Comparison of ENCODE assay signal across 1 cellular context in genomic region chr22:19146215-19146968, GRCh38.
TF ChIP-seq lines count a peak whose summit lies in the region.

No MANE protein-coding gene starts in this region.

TF ChIP-seq in K562, 482 proteins besides CTCF, POLR2A, EP300 and RAD21 (continued from another document and continues in another):
- TF ChIP-seq AFF4 (CRISPR knock-in tag; IDR thresholded peaks at IDR 0.05) (no peak), CBX3 (IDR thresholded peaks at IDR 0.05; ENCODE audit: borderline replicate concordance in 1 of 2, low read length in 2 of 2) (no peak), TAF15 (IDR thresholded peaks at IDR 0.05; ENCODE audit: low read depth, low read length) (no peak), FOXJ2 (tag; IDR thresholded peaks at IDR 0.05) (no peak), ZBTB34 (CRISPR knock-in tag; IDR thresholded peaks at IDR 0.05) (no peak), SRF (CRISPR knock-in tag; IDR thresholded peaks at IDR 0.05) (no peak), ZNF175 (CRISPR knock-in tag; IDR thresholded peaks at IDR 0.05; ENCODE audit: low read depth) (no peak), ZC3H8 (IDR thresholded peaks at IDR 0.05) (no peak), RFX7 (CRISPR knock-in tag; IDR thresholded peaks at IDR 0.05) (no peak), ERF (CRISPR knock-in tag; IDR thresholded peaks at IDR 0.05) (no peak), NR2C2 (CRISPR knock-in tag; IDR thresholded peaks at IDR 0.05) (peak; percentile 62; the same call in 1 of the 2 replicates), NR2C2 (tag; IDR thresholded peaks at IDR 0.05) (no peak), ZBTB1 (CRISPR knock-in tag; IDR thresholded peaks at IDR 0.05; ENCODE audit: borderline replicate concordance, low read depth) (no peak), ZNF511 (CRISPR knock-in tag; IDR thresholded peaks at IDR 0.05) (no peak), SAFB2 (IDR thresholded peaks at IDR 0.05; ENCODE audit: borderline replicate concordance, low read depth, low read length, severe bottlenecking) (no peak), TAF7 (tag; IDR thresholded peaks at IDR 0.05) (no peak), MTA2 (IDR thresholded peaks at IDR 0.05; ENCODE audit: low read depth) (no peak), PML (IDR thresholded peaks at IDR 0.05; ENCODE audit: low read length) (no peak), ELF4 (CRISPR knock-in tag; IDR thresholded peaks at IDR 0.05) (no peak), ZNF695 (CRISPR knock-in tag; IDR thresholded peaks at IDR 0.05) (no peak), ZNF282 (CRISPR knock-in tag; IDR thresholded peaks at IDR 0.05) (no peak), U2AF2 (optimal IDR thresholded peaks at IDR 0.05; ENCODE audit: low read depth, low read length) (no peak), FOXA3 (CRISPR knock-in tag; conservative IDR thresholded peaks at IDR 0.05 in 1 of 2, IDR thresholded peaks at IDR 0.05 in 1 of 2) (no peak), ELF2 (CRISPR knock-in tag; IDR thresholded peaks at IDR 0.05) (no peak), ILF3 (IDR thresholded peaks at IDR 0.05; ENCODE audit: borderline replicate concordance) (no peak), MCM7 (IDR thresholded peaks at IDR 0.05) (no peak), PTTG1 (tag; IDR thresholded peaks at IDR 0.05; ENCODE audit: low read depth) (no peak), RNF2 (IDR thresholded peaks at IDR 0.05) (no peak), BDP1 (IDR thresholded peaks at IDR 0.05; ENCODE audit: insufficient read depth, insufficient read length) (no peak), MYNN (IDR thresholded peaks at IDR 0.05) (no peak), MYNN (CRISPR knock-in tag; IDR thresholded peaks at IDR 0.05) (no peak), ZNF696 (CRISPR knock-in tag; conservative IDR thresholded peaks at IDR 0.05) (no peak)
- TF ChIP-seq, protein P1, sequence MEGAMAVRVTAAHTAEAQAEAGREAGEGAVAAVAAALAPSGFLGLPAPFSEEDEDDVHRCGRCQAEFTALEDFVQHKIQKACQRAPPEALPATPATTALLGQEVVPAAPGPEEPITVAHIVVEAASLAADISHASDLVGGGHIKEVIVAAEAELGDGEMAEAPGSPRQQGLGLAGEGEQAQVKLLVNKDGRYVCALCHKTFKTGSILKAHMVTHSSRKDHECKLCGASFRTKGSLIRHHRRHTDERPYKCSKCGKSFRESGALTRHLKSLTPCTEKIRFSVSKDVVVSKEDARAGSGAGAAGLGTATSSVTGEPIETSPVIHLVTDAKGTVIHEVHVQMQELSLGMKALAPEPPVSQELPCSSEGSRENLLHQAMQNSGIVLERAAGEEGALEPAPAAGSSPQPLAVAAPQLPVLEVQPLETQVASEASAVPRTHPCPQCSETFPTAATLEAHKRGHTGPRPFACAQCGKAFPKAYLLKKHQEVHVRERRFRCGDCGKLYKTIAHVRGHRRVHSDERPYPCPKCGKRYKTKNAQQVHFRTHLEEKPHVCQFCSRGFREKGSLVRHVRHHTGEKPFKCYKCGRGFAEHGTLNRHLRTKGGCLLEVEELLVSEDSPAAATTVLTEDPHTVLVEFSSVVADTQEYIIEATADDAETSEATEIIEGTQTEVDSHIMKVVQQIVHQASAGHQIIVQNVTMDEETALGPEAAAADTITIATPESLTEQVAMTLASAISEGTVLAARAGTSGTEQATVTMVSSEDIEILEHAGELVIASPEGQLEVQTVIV (CRISPR knock-in tag; IDR thresholded peaks at IDR 0.05; ENCODE audit: borderline replicate concordance): no peak
- TF ChIP-seq, protein P2, sequence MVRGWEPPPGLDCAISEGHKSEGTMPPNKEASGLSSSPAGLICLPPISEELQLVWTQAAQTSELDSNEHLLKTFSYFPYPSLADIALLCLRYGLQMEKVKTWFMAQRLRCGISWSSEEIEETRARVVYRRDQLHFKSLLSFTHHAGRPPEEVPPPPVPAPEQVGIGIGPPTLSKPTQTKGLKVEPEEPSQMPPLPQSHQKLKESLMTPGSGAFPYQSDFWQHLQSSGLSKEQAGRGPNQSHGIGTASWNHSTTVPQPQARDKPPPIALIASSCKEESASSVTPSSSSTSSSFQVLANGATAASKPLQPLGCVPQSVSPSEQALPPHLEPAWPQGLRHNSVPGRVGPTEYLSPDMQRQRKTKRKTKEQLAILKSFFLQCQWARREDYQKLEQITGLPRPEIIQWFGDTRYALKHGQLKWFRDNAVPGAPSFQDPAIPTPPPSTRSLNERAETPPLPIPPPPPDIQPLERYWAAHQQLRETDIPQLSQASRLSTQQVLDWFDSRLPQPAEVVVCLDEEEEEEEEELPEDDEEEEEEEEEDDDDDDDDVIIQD (CRISPR knock-in tag; IDR thresholded peaks at IDR 0.05): no peak
- TF ChIP-seq, protein P3, sequence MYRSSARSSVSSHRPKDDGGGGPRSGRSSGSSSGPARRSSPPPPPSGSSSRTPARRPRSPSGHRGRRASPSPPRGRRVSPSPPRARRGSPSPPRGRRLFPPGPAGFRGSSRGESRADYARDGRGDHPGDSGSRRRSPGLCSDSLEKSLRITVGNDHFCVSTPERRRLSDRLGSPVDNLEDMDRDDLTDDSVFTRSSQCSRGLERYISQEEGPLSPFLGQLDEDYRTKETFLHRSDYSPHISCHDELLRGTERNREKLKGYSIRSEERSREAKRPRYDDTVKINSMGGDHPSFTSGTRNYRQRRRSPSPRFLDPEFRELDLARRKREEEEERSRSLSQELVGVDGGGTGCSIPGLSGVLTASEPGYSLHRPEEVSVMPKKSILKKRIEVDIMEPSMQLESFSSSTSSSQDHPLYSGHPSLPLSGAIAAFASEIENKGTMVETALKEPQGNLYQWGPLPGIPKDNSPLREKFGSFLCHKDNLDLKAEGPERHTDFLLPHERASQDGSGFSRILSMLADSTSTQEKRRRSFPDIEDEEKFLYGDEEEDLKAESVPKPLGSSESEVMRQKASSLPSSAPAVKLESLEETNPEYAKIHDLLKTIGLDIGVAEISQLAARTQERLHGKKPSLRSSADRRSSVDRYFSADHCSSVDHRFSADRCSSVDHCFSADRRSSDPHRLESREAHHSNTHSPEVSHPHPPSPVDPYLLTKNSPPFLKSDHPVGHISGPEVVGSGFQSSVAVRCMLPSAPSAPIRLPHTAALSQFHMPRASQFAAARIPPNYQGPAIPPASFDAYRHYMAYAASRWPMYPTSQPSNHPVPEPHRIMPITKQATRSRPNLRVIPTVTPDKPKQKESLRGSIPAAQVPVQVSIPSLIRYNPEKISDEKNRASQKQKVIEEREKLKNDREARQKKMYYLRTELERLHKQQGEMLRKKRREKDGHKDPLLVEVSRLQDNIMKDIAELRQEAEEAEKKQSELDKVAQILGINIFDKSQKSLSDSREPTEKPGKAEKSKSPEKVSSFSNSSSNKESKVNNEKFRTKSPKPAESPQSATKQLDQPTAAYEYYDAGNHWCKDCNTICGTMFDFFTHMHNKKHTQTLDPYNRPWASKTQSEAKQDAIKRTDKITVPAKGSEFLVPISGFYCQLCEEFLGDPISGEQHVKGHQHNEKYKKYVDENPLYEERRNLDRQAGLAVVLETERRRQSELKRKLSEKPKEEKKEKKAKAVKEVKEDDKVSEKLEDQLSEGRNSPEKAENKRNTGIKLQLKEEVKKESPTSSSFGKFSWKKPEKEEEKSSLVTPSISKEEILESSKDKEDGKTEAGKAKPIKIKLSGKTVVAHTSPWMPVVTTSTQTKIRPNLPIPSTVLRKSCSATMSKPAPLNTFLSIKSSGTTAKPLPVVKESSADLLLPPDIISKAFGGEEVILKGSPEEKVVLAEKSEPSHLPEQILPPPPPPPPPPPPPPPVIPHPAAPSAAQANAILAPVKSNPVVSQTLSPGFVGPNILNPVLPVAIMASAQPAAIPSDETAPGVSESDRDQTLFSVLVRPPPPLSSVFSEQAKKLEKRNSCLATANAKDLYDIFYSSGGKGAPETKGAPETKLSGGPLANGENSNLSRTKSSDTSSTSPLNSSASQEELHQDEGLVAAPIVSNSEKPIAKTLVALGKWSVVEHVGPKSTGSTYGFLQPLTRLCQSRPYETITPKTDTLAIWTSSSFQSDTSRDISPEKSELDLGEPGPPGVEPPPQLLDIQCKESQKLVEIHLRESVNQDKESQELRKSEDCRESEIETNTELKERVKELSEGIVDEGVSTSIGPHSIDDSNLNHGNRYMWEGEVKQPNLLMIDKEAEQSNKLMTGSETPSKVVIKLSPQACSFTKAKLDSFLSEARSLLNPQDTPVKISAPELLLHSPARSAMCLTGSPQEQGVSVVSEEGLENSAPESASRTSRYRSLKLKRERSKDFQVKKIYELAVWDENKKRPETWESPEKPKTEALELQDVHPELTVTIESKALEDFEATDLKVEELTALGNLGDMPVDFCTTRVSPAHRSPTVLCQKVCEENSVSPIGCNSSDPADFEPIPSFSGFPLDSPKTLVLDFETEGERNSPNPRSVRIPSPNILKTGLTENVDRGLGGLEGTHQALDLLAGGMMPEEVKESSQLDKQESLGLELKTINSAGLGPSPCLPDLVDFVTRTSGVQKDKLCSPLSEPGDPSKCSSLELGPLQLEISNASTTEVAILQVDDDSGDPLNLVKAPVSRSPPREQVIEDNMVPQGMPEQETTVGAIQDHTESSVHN (IDR thresholded peaks at IDR 0.05; ENCODE audit: borderline replicate concordance in 1 of 2, low read depth in 1 of 2): no peak
- TF ChIP-seq, protein P4, sequence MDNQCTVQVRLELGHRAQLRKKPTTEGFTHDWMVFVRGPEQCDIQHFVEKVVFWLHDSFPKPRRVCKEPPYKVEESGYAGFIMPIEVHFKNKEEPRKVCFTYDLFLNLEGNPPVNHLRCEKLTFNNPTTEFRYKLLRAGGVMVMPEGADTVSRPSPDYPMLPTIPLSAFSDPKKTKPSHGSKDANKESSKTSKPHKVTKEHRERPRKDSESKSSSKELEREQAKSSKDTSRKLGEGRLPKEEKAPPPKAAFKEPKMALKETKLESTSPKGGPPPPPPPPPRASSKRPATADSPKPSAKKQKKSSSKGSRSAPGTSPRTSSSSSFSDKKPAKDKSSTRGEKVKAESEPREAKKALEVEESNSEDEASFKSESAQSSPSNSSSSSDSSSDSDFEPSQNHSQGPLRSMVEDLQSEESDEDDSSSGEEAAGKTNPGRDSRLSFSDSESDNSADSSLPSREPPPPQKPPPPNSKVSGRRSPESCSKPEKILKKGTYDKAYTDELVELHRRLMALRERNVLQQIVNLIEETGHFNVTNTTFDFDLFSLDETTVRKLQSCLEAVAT (IDR thresholded peaks at IDR 0.05): peak in 1 of 2 experiments; percentile 59; a peak in 1 of 4 replicates
- TF ChIP-seq, protein P5, sequence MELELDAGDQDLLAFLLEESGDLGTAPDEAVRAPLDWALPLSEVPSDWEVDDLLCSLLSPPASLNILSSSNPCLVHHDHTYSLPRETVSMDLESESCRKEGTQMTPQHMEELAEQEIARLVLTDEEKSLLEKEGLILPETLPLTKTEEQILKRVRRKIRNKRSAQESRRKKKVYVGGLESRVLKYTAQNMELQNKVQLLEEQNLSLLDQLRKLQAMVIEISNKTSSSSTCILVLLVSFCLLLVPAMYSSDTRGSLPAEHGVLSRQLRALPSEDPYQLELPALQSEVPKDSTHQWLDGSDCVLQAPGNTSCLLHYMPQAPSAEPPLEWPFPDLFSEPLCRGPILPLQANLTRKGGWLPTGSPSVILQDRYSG (tag; conservative IDR thresholded peaks at IDR 0.05; ENCODE audit: low read depth): no peak
- TF ChIP-seq, protein P6, sequence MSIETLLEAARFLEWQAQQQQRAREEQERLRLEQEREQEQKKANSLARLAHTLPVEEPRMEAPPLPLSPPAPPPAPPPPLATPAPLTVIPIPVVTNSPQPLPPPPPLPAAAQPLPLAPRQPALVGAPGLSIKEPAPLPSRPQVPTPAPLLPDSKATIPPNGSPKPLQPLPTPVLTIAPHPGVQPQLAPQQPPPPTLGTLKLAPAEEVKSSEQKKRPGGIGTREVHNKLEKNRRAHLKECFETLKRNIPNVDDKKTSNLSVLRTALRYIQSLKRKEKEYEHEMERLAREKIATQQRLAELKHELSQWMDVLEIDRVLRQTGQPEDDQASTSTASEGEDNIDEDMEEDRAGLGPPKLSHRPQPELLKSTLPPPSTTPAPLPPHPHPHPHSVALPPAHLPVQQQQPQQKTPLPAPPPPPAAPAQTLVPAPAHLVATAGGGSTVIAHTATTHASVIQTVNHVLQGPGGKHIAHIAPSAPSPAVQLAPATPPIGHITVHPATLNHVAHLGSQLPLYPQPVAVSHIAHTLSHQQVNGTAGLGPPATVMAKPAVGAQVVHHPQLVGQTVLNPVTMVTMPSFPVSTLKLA (conservative IDR thresholded peaks at IDR 0.05): no peak
